In the genomic region with DNA sequence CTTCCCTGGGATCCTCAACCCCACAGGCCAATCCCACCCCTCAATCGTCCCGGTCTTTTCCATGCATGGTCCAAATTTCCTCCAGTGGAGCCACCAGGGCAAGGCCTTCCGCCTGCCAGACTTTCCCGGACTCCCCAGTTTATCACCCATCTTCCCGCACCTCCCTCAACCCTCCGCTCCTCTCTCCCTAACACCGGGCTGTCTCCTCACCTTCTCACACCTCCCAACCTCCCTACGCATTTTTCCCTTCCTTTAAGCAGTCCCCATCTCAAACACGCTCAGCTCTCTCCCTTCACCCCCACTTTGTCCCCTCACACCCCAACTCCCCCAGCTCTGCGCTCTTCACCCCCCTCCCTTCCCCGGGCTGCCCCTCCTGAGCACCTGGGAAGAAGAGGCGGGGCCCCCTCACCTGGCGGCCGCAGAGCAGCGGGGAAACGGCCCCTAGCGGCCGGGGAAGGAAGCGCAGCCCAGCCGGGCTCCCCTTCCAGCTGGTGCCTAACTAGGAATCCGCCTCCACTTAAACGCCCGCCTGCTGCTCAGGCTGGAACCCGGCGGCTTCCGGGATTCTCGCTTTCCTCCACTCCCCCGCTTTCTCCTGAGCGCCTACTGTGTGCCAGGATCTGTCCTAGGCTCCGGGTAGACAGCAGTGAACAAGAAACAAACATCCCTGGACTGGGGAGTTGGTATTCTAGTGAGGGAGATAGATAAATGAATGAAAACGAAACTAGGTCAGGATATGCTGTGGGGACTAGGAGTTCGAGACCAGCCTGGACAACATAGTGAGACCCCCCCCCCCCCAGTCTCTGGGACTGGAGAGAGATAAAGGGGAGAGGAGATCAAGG, we compare ENCODE assay signal across 7 cellular contexts.
DNase-seq lines count a peak whose midpoint lies in the region; ATAC-seq and TF ChIP-seq lines count a peak whose summit lies in the region.
"Not testable (repeated sequence)": the region's sequence is repeated elsewhere in the genome, so short reads cannot be mapped to it uniquely, and the experiment has no call there.

No MANE protein-coding gene starts in this region.

- peak overlapping the region; percentile 79; the same call in 1 of the 2 replicates for H2AFZ ChIP-seq in PC-9

- intact Hi-C loops in PC-9 (cut with micrococcal nuclease; ENCODE audit: unreplicated experiment); left lung (cut with DNase I): not testable (repeated sequence)

- not testable (repeated sequence) for H3K9me3 ChIP-seq in MG63; PC-9 (ENCODE audit: insufficient read depth, low read depth); left lung

- not testable (repeated sequence) for H3K27me3 ChIP-seq in MG63; PC-9 (ENCODE audit: insufficient read depth, low read depth)
- H3K27me3 ChIP-seq in left lung: peaks cover 0 to 41% of the 10 kb centered on the region in 2 donors

- H3K4me1 ChIP-seq in PC-9 (replicated peaks; ENCODE audit: insufficient read depth): not testable (repeated sequence)
- peaks cover 3 to 20% of the 10 kb centered on the region in 2 donors for H3K4me1 ChIP-seq in left lung

- H3K9me2 ChIP-seq in PC-9 (ENCODE audit: insufficient read depth): not testable (repeated sequence)

- POLR2A ChIA-PET in PC-9 (lab: Charles Lee; ENCODE audit: unreplicated experiment): interaction anchor here (0.6 kb wide), 1 partner anchor 241 kb away, joined by 42 read pairs; no protein-coding TSS in a partner anchor

- TF ChIP-seq CTCF in GM12875 (IDR thresholded peaks at IDR 0.05; ENCODE audit: borderline replicate concordance, insufficient read depth, low read depth, low read length) (peak; percentile 81), PC-9 (conservative IDR thresholded peaks at IDR 0.05) (peak; percentile 92), left lung (IDR thresholded peaks at IDR 0.05) (peak; percentile 86 to 93)

- not testable (repeated sequence) for H3K27ac ChIP-seq in PC-9, left lung

- BruUV-seq in PC-9 (replicated peaks; lab: Mats Ljungman, UMichigan): not testable (repeated sequence)

- H3K4me2 ChIP-seq in PC-9: peak overlapping the region; percentile 66

- H4K20me1 ChIP-seq in PC-9 (ENCODE audit: insufficient read depth): not testable (repeated sequence)

- H3K36me3 ChIP-seq in MG63; PC-9 (ENCODE audit: low read depth); left lung: not testable (repeated sequence)

- DNase-seq in MG63 (peak; percentile 70), PC-9 (peak; percentile 66 to 83), activated T-cell treated with anti-CD3 and anti-CD28 coated beads for 1 hour (ENCODE audit: low read depth) (peak; percentile 66), left lung (peak; percentile 72 to 95)
- DNase-seq in effector CD8-positive, alpha-beta T cell (lab: John Stamatoyannopoulos, UW): peak; percentile 64
- DNase-seq in stimulated activated CD4-positive, alpha-beta T cell treated with anti-CD3 and anti-CD28 coated beads, Interleukin-15, amount 100 ng/mL, for 48 hours (ENCODE audit: low read depth in 2 of 2): peak; percentile 24 to 58

- H3K79me2 ChIP-seq in PC-9 (ENCODE audit: low read depth): not testable (repeated sequence)

- H3F3A ChIP-seq in PC-9 (ENCODE audit: insufficient read depth, low read depth): not testable (repeated sequence)

- CTCF ChIA-PET in PC-9 (lab: Charles Lee): interaction anchor here (0.6 kb wide), 1 partner anchor 588 kb away, joined by 20 read pairs; no protein-coding TSS in a partner anchor

- peak; percentile 97 for ATAC-seq in left lung

- H3K4me3 ChIP-seq in GM12875 (ENCODE audit: low read depth, low read length) (peak overlapping the region; percentile 34), MG63 (peak overlapping the region; percentile 48), PC-9 (peak overlapping the region; percentile 60), left lung (peak overlapping the region; percentile 16 to 26)
